Comparison of ENCODE assay signal across 18 cellular contexts in the genomic region with DNA sequence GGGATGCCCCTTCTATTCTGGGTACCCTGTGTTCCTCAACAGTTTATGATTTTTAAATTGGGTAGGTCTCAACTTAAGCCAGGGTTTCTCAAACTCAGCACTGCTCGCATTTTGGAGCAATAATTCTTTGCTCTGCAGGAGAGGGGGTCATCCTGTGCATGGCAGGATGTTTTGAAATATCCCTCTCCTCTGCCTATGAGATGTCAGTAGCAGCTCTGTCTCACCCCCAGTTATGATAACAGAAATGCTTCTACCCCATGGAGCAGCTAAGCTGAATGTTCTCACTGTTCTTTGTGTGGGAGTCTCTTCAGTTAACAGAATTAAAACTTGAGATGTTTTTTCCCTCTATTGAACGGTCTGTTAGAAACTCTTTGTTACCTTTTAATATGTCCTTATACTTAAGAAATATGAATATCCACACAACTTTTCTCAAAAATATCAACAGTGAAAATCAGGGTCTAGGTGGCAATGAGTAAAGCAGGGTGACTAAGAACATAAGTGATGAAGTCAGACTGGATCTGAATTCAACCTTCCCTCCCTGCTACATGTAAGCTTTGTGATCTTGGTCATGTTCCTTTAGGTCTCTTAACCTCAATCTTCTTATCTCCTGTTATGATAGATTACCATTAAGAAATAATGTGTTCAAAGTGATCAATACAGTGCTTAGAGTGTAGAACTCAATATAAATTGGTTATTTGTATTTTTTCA.
DNase-seq lines count a peak whose midpoint lies in the region; ATAC-seq and TF ChIP-seq lines count a peak whose summit lies in the region.
"Had no signal": no experiment of that assay in that cellular context is flagged by ENCODE, and none has a peak within 500 bp of the region (broad histone marks: within the 10 kb centered on the region; RNA-seq: fewer than 3 reads in every experiment).

No MANE protein-coding gene starts in this region.

- H3K36me3 Mint-ChIP-seq in activated CD4-positive, alpha-beta T cell treated with anti-CD3 and anti-CD28 coated beads for 36 hours (ENCODE audit: low read depth): peaks cover 6% of the 10 kb centered on the region
- H3K36me3 Mint-ChIP-seq: naive B cell had no signal

- peak overlapping the region; percentile 70 for H3K27ac Mint-ChIP-seq in activated CD4-positive, alpha-beta T cell treated with anti-CD3 and anti-CD28 coated beads for 36 hours
- H3K27ac Mint-ChIP-seq: H9, naive B cell had no signal

- H3K4me3 ChIP-seq in fibroblast of pulmonary artery (replicated peaks; ENCODE audit: low read depth, low read length): no peak overlapping the region
- H3K4me3 ChIP-seq: psoas muscle had no signal

- CTCF ChIA-PET in activated CD4-positive, alpha-beta T cell treated with anti-CD3 and anti-CD28 coated beads for 36 hours (lab: Charles Lee): interaction anchor here (0.7 to 1.7 kb wide), 6 partner anchors 13 to 88 kb away, joined by 3 to 6 read pairs (median 4); no protein-coding TSS in a partner anchor
- CTCF ChIA-PET in GM10248 (lab: Yijun Ruan, JAX): interaction anchor here (0.8 to 2.2 kb wide), 4 partner anchors 8 to 23 kb away, joined by 3 to 10 read pairs (median 8); no protein-coding TSS in a partner anchor

- peak; percentile 89 for ATAC-seq in activated CD4-positive, alpha-beta T cell treated with anti-CD3 and anti-CD28 coated beads for 36 hours
- ATAC-seq in GM19351 (IDR thresholded peaks at IDR 0.05; ENCODE audit: unreplicated experiment) (peak; percentile 72), HG03565 (IDR thresholded peaks at IDR 0.05; ENCODE audit: unreplicated experiment) (peak; percentile 76)
- ATAC-seq: psoas muscle had no signal

- no peak overlapping the region for H3K4me3 Mint-ChIP-seq in activated CD4-positive, alpha-beta T cell treated with anti-CD3 and anti-CD28 coated beads for 36 hours
- H3K4me3 Mint-ChIP-seq: H9, naive B cell had no signal

- H3K9me3 Mint-ChIP-seq in activated CD4-positive, alpha-beta T cell treated with anti-CD3 and anti-CD28 coated beads for 36 hours (ENCODE audit: low read depth): no peaks in the 10 kb centered on the region
- H3K9me3 Mint-ChIP-seq: H9, naive B cell had no signal

- intact Hi-C loops in activated CD4-positive, alpha-beta T cell treated with anti-CD3 and anti-CD28 coated beads for 36 hours (cut with DNase I, micrococcal nuclease): loop anchor here (1.0 kb wide), 1 partner anchor 24 kb away; no protein-coding TSS in a partner anchor

- no peaks in the 10 kb centered on the region for H3K27me3 Mint-ChIP-seq in activated CD4-positive, alpha-beta T cell treated with anti-CD3 and anti-CD28 coated beads for 36 hours
- H3K27me3 Mint-ChIP-seq: naive B cell had no signal

- TF ChIP-seq CTCF in fibroblast of pulmonary artery (IDR thresholded peaks at IDR 0.05; ENCODE audit: low read length, missing control alignments) (no peak), GM10248 (IDR thresholded peaks at IDR 0.05; ENCODE audit: control extremely low read depth, extremely low read depth, low read depth, missing control alignments) (no peak)

- H3K4me1 Mint-ChIP-seq in activated CD4-positive, alpha-beta T cell treated with anti-CD3 and anti-CD28 coated beads for 36 hours: peaks cover 84% of the 10 kb centered on the region
- H3K4me1 Mint-ChIP-seq: naive B cell had no signal

- DNase-seq in activated CD4-positive, alpha-beta T cell treated with anti-CD3 and anti-CD28 coated beads for 36 hours: peak; percentile 26
- no peak for DNase-seq in activated CD4-positive, alpha-beta T cell treated with anti-CD3 and anti-CD28 coated beads, Interleukin-2, amount 50 U/mL, for 1 hour
- DNase-seq in fibroblast of pulmonary artery (ENCODE audit: low read depth) (peak; percentile 31), hepatic stellate cell (ENCODE audit: low spot score) (no peak), GM10248 (ENCODE audit: extremely low spot score) (no peak)
- DNase-seq in stimulated activated CD4-positive, alpha-beta T cell treated with anti-CD3 and anti-CD28 coated beads, Interleukin-4, amount 100 ng/mL, for 1 hour: no peak
- DNase-seq: 8988T; H9; MM.1S; naive B cell; NK-92 treated with Interleukin-12 subunit alpha and Interleukin-12 subunit beta, amount 100 ng/mL, for 24 hours; psoas muscle; SHP77 treated with DMSO at 0.1 percent for 48 hours; stimulated activated CD8-positive, alpha-beta memory T cell treated with anti-CD3 and anti-CD28 coated beads, Interleukin-4, amount 100 ng/mL, for 48 hours; T-helper 9 cell; trophoblast cell had no signal

- POLR2A ChIA-PET in activated CD4-positive, alpha-beta T cell treated with anti-CD3 and anti-CD28 coated beads for 36 hours (lab: Charles Lee): interaction anchor here (0.6 to 0.8 kb wide), 2 partner anchors 24 to 157 kb away, joined by 4 to 5 read pairs; no protein-coding TSS in a partner anchor
- POLR2A ChIA-PET in GM10248 (lab: Yijun Ruan, JAX): no interaction called here

Comparison
In these comparisons a context has a peak if more than half of its experiments do, and no peak if none do; other contexts are left out.
1. DNase-seq: peak in activated CD4-positive, alpha-beta T cell treated with anti-CD3 and anti-CD28 coated beads for 36 hours (single experiment) and fibroblast of pulmonary artery (single experiment); none in activated CD4-positive, alpha-beta T cell treated with anti-CD3 and anti-CD28 coated beads, Interleukin-2, amount 50 U/mL, for 1 hour (single experiment), hepatic stellate cell (single experiment), GM10248 (single experiment) and stimulated activated CD4-positive, alpha-beta T cell treated with anti-CD3 and anti-CD28 coated beads, Interleukin-4, amount 100 ng/mL, for 1 hour (single experiment).
2. Peak in every context shown above with its lines, with median percentiles within 50 percentile points of each other: ATAC-seq.